ENCODE assay signal across 22 cellular contexts in the genomic region with DNA sequence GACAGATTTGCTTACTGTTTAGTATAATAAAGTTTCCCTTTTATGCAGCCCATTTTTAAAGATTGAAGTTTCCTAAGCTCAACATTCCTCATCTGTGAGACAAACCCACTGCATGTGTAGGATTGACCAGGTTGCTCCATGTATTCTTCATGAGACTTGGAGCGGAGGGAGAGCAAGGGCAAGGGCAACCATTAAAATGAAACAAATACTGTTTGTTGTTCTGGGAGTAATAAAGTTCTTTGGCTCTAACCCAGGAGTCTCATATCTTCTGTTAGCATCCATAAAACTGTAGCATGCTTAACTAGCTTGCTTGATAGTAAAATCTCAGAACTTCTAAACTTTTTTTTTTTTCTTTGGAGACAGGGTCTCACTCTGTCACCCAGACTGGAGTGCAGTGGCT.
"Had no signal": no experiment of that assay in that cellular context is flagged by ENCODE, and none has a peak within 500 bp of the region (broad histone marks: within the 10 kb centered on the region; RNA-seq: fewer than 3 reads in every experiment).

No MANE protein-coding gene starts in this region.

- H3K27ac ChIP-seq: colonic mucosa, dorsolateral prefrontal cortex, epithelial cell of prostate, foreskin keratinocyte, left lung, psoas muscle, right atrium auricular region, upper lobe of left lung had no signal

- H3K27ac Mint-ChIP-seq: activated CD4-positive, alpha-beta memory T cell treated with anti-CD3 and anti-CD28 coated beads for 36 hours; activated naive CD4-positive, alpha-beta T cell treated with anti-CD3 and anti-CD28 coated beads for 36 hours; activated naive CD8-positive, alpha-beta T cell treated with anti-CD3 and anti-CD28 coated beads, Interleukin-2, amount 10 ng/mL, durations not matched to agents 7 days and 5 days; activated T-cell treated with anti-CD3 and anti-CD28 coated beads, Interleukin-2, amount 50 U/mL, for 72 hours; natural killer cell; T-helper 1 cell treated with Interleukin-12 subunit alpha and Interleukin-12 subunit beta and Interleukin-4 antibody, amounts not matched to agents 30 μg/mL and 1 μg/mL, for 36 hours had no signal

- H3K27me3 Mint-ChIP-seq: activated CD4-positive, alpha-beta memory T cell treated with anti-CD3 and anti-CD28 coated beads for 36 hours; activated naive CD8-positive, alpha-beta T cell treated with anti-CD3 and anti-CD28 coated beads, Interleukin-2, amount 10 ng/mL, durations not matched to agents 7 days and 5 days had no signal

- DNase-seq: activated CD4-positive, alpha-beta memory T cell treated with anti-CD3 and anti-CD28 coated beads for 36 hours; activated CD4-positive, alpha-beta T cell treated with anti-CD3 and anti-CD28 coated beads for 48 hours; activated effector memory CD4-positive, alpha-beta T cell treated with Interleukin-2 at 50 U/mL for 16 hours; activated naive CD4-positive, alpha-beta T cell treated with anti-CD3 and anti-CD28 coated beads for 36 hours; activated naive CD8-positive, alpha-beta T cell treated with anti-CD3 and anti-CD28 coated beads, Interleukin-2, amount 10 ng/mL, durations not matched to agents 7 days and 5 days; activated T-cell treated with anti-CD3 and anti-CD28 coated beads, Interleukin-2, amount 50 U/mL, for 72 hours; amygdala; colonic mucosa; dorsolateral prefrontal cortex; foreskin keratinocyte; hippocampal formation; left lung; natural killer cell; psoas muscle; stimulated activated CD4-positive, alpha-beta T cell treated with anti-CD3 and anti-CD28 coated beads, Interleukin-4, amount 100 ng/mL, for 4 hours; stimulated activated naive CD8-positive, alpha-beta T cell treated with anti-CD3 and anti-CD28 coated beads, Interleukin-15, Interleukin-2, amounts not matched to agents 100 U/mL and 50 U/mL, for 24 hours; T1000; upper lobe of left lung had no signal

- ATAC-seq: activated T-cell treated with anti-CD3 and anti-CD28 coated beads, Interleukin-2, amount 50 U/mL, for 72 hours; foreskin keratinocyte; left lung; natural killer cell; psoas muscle; stimulated activated naive CD8-positive, alpha-beta T cell treated with anti-CD3 and anti-CD28 coated beads, Interleukin-15, Interleukin-2, amounts not matched to agents 100 U/mL and 50 U/mL, for 24 hours had no signal

- H3K36me3 ChIP-seq: colonic mucosa, left lung, right atrium auricular region, upper lobe of left lung had no signal

- H3K4me1 Mint-ChIP-seq: activated naive CD8-positive, alpha-beta T cell treated with anti-CD3 and anti-CD28 coated beads, Interleukin-2, amount 10 ng/mL, durations not matched to agents 7 days and 5 days; natural killer cell had no signal

- H3K4me3 Mint-ChIP-seq: activated CD4-positive, alpha-beta memory T cell treated with anti-CD3 and anti-CD28 coated beads for 36 hours; activated naive CD4-positive, alpha-beta T cell treated with anti-CD3 and anti-CD28 coated beads for 36 hours; activated naive CD8-positive, alpha-beta T cell treated with anti-CD3 and anti-CD28 coated beads, Interleukin-2, amount 10 ng/mL, durations not matched to agents 7 days and 5 days; activated T-cell treated with anti-CD3 and anti-CD28 coated beads, Interleukin-2, amount 50 U/mL, for 72 hours; natural killer cell; T-helper 1 cell treated with Interleukin-12 subunit alpha and Interleukin-12 subunit beta and Interleukin-4 antibody, amounts not matched to agents 30 μg/mL and 1 μg/mL, for 36 hours had no signal

- H3K4me3 ChIP-seq: colonic mucosa, dorsolateral prefrontal cortex, left lung, lung, psoas muscle, right atrium auricular region, upper lobe of left lung had no signal

- H3K36me3 Mint-ChIP-seq: activated CD4-positive, alpha-beta memory T cell treated with anti-CD3 and anti-CD28 coated beads for 36 hours; activated naive CD8-positive, alpha-beta T cell treated with anti-CD3 and anti-CD28 coated beads, Interleukin-2, amount 10 ng/mL, durations not matched to agents 7 days and 5 days; natural killer cell had no signal

- H3K27me3 ChIP-seq: colonic mucosa, dorsolateral prefrontal cortex, foreskin keratinocyte, left lung, right atrium auricular region, upper lobe of left lung had no signal

- H3K4me1 ChIP-seq: colonic mucosa, foreskin keratinocyte, left lung, psoas muscle, right atrium auricular region, upper lobe of left lung had no signal

- H3K9me3 Mint-ChIP-seq: T-helper 1 cell treated with Interleukin-12 subunit alpha and Interleukin-12 subunit beta and Interleukin-4 antibody, amounts not matched to agents 30 μg/mL and 1 μg/mL, for 36 hours had no signal

- H3K9me3 ChIP-seq: colonic mucosa, left lung, psoas muscle, right atrium auricular region, upper lobe of left lung had no signal
